ENCODE assay signal across 8 cellular contexts in genomic region chr17:7328009-7328408, GRCh38. TPM values are rescaled to one million over a fixed set of nuclear protein-coding genes. Genes with fewer than 3 reads are reported as not detected.
DNase-seq lines count a peak whose midpoint lies in the region; ATAC-seq and TF ChIP-seq lines count a peak whose summit lies in the region.
"Had no signal": no experiment of that assay in that cellular context is flagged by ENCODE, and none has a peak within 500 bp of the region (broad histone marks: within the 10 kb centered on the region; RNA-seq: fewer than 3 reads in every experiment).

No MANE protein-coding gene starts in this region.

- POLR2A ChIA-PET in PC-9 (lab: Charles Lee; ENCODE audit: unreplicated experiment), result no interaction called here

- H3K9me2 ChIP-seq in GM23248 (ENCODE audit: insufficient read depth) (no peaks in the 10 kb centered on the region), PC-9 (ENCODE audit: insufficient read depth) (no peaks in the 10 kb centered on the region)

- WGBS in GM23248 (ENCODE audit: low coverage in 1 of 2, low lambda C conversion rate in 2 of 2, missing lambda C conversion rate in 2 of 2), 2 experiments, result 56 to 67% methylated on average over 1 of the region's 1 CpG
- 67 to 75% methylated on average over 1 of the region's 1 CpG for WGBS in sigmoid colon, 2 donors
- 63 to 93% (median 87%) methylated on average over 1 of the region's 1 CpG for WGBS in adrenal gland, 4 donors

- DNase-seq in GM23248 (no peak), PC-9 (no peak), epithelial cell of proximal tubule (ENCODE audit: low read depth) (no peak), sigmoid colon (no peak), NCI-H146 (lab: John Stamatoyannopoulos, UW) (no peak), left lobe of liver (ENCODE audit: low spot score) (no peak), adrenal gland (no peak)
- DNase-seq: NCI-H510A treated with DMSO at 0.1 percent for 48 hours had no signal

- BruUV-seq in PC-9 (replicated peaks; lab: Mats Ljungman, UMichigan), result no TSS peak

- peak overlapping the region; percentile 80 for H3K9ac ChIP-seq in GM23248

- H3K4me1 ChIP-seq in GM23248 (ENCODE audit: insufficient read depth) (peaks cover 7% of the 10 kb centered on the region; the same call in 1 of the 2 replicates), PC-9 (replicated peaks; ENCODE audit: insufficient read depth) (peaks cover 16% of the 10 kb centered on the region), sigmoid colon (peaks cover 0 to 28% (median 20%) of the 10 kb centered on the region in 4 donors), adrenal gland (replicated peaks in 1 of 2) (peaks cover 4 to 17% of the 10 kb centered on the region in 2 donors)

- H3K27me3 ChIP-seq in GM23248 (replicated peaks; ENCODE audit: insufficient read depth) (no peaks in the 10 kb centered on the region), PC-9 (ENCODE audit: insufficient read depth, low read depth) (no peaks in the 10 kb centered on the region), sigmoid colon (no peaks in the 10 kb centered on the region), adrenal gland (no peaks in the 10 kb centered on the region)

- no peak for TF ChIP-seq POLR2A in sigmoid colon (IDR thresholded peaks at IDR 0.05)
- TF ChIP-seq POLR2A in adrenal gland (IDR thresholded peaks at IDR 0.05), result no peak

- intact Hi-C loops in PC-9 (cut with micrococcal nuclease; ENCODE audit: unreplicated experiment), result loop anchor here (2.0 kb wide), 1 partner anchor 19 kb away; no protein-coding TSS in a partner anchor
- intact Hi-C loops in sigmoid colon (cut with DNase I), result loop anchor here (2.0 kb wide), 1 partner anchor 233 kb away; the partner anchor contains the start of gene SENP3
- intact Hi-C loops in adrenal gland (cut with DNase I), result no loop called here

- peaks cover 7% of the 10 kb centered on the region; the same call in 1 of the 2 replicates for H3K36me3 ChIP-seq in GM23248 (ENCODE audit: low read depth)
- H3K36me3 ChIP-seq in PC-9 (ENCODE audit: low read depth), result peaks cover 4% of the 10 kb centered on the region; the same call in 1 of the 2 replicates
- peaks cover 6 to 38% (median 18%) of the 10 kb centered on the region in 4 donors for H3K36me3 ChIP-seq in sigmoid colon
- H3K36me3 ChIP-seq in adrenal gland (replicated peaks in 1 of 2), result peaks cover 0 to 30% of the 10 kb centered on the region in 2 donors

- H3K9me3 ChIP-seq in GM23248 (ENCODE audit: low read depth) (no peaks in the 10 kb centered on the region), PC-9 (ENCODE audit: insufficient read depth, low read depth) (no peaks in the 10 kb centered on the region), sigmoid colon (no peaks in the 10 kb centered on the region), adrenal gland (replicated peaks in 1 of 3) (no peaks in the 10 kb centered on the region)

- H3K4me2 ChIP-seq in GM23248 (ENCODE audit: unreplicated experiment) (peak overlapping the region; percentile 88), PC-9 (peak overlapping the region; percentile 96)

- H2AFZ ChIP-seq in GM23248, result no peak overlapping the region
- no peak overlapping the region for H2AFZ ChIP-seq in PC-9

- H4K20me1 ChIP-seq in GM23248 (ENCODE audit: insufficient read depth) (no peaks in the 10 kb centered on the region), PC-9 (ENCODE audit: insufficient read depth) (no peaks in the 10 kb centered on the region)

- H3F3A ChIP-seq in GM23248 (ENCODE audit: insufficient read depth) (no peaks in the 10 kb centered on the region), PC-9 (ENCODE audit: insufficient read depth, low read depth) (peaks cover 12% of the 10 kb centered on the region; the same call in 1 of the 2 replicates)

- CTCF ChIA-PET in PC-9 (lab: Charles Lee), result no interaction called here

- H3K4me3 ChIP-seq in GM23248 (peak overlapping the region; percentile 83), PC-9 (peak overlapping the region; percentile 100), epithelial cell of proximal tubule (ENCODE audit: low read depth, low read length) (peak overlapping the region; percentile 97), sigmoid colon (no peak overlapping the region), adrenal gland (no peak overlapping the region)

- in situ Hi-C loops in GM23248 (cut with MboI), result no loop called here

- ATAC-seq in left lobe of liver, result no peak

- TF ChIP-seq CTCF in PC-9 (conservative IDR thresholded peaks at IDR 0.05), result no peak
- no peak for TF ChIP-seq CTCF in epithelial cell of proximal tubule (conservative IDR thresholded peaks at IDR 0.05; ENCODE audit: low read depth, low read length)
- TF ChIP-seq CTCF in sigmoid colon (IDR thresholded peaks at IDR 0.05), result no peak
- TF ChIP-seq CTCF in adrenal gland (IDR thresholded peaks at IDR 0.05), result no peak

- TF ChIP-seq EP300 in sigmoid colon (IDR thresholded peaks at IDR 0.05), result no peak

- peaks cover 21% of the 10 kb centered on the region for H3K79me2 ChIP-seq in GM23248 (ENCODE audit: insufficient read depth)
- H3K79me2 ChIP-seq in PC-9 (ENCODE audit: low read depth), result peaks cover 25% of the 10 kb centered on the region

- no peak overlapping the region for H3K27ac ChIP-seq in GM23248
- no peak overlapping the region for H3K27ac ChIP-seq in PC-9
- H3K27ac ChIP-seq in sigmoid colon, result peak overlapping the region in 3 of 4 donors; percentile 88 to 94 (median 93)
- no peak overlapping the region for H3K27ac ChIP-seq in adrenal gland

RNA-seq across cellular contexts. Expression of gene NEURL4, which starts 1.1 kb away (rescaled TPM):
- total RNA-seq in GM23248 (2014; rRNA removed; shearing (Covaris generic)), result 12.8 and 20.1 TPM in 2 replicates
- 2.0 and 2.1 TPM in 2 replicates for polyA plus RNA-seq in GM23248 (2016; fragmentation: Nextera tagmentation; extraction: Ambion mirVana)
- total RNA-seq in PC-9 (2021), result 46.5 and 57.9 TPM in 2 replicates
- total RNA-seq in epithelial cell of proximal tubule, result 13.4 and 19.3 TPM in 2 replicates
- total RNA-seq in sigmoid colon, result 10 to 100 TPM; 14.3 to 29.6 (median 17.6) TPM
- polyA plus RNA-seq in sigmoid colon, result 10 to 100 TPM in 1 of 3 donors, 1 to 10 TPM in 2; 6.0 to 31.6 (median 6.0) TPM
- 17.0 TPM for total RNA-seq in left lobe of liver
- 10 to 100 TPM; 10.4 to 46.9 (median 25.9) TPM for total RNA-seq in adrenal gland
- polyA plus RNA-seq in adrenal gland, result 100 to 1,000 TPM in 1 of 3 donors, 10 to 100 TPM in 1, 1 to 10 TPM in 1; 8.7 to 111 (median 45.5) TPM

RNA-seq across cellular contexts. Expression of gene ACAP1, which starts 8.3 kb away (rescaled TPM):
- total RNA-seq in GM23248 (2014; rRNA removed; shearing (Covaris generic)), result 0.89 and 4.4 TPM in 2 replicates
- polyA plus RNA-seq in GM23248 (2016; fragmentation: Nextera tagmentation; extraction: Ambion mirVana), result 15.6 and 15.7 TPM in 2 replicates
- 10.9 and 28.5 TPM in 2 replicates for total RNA-seq in PC-9 (2021)
- 0.81 and 1.4 TPM in 2 replicates for total RNA-seq in epithelial cell of proximal tubule
- total RNA-seq in sigmoid colon, result 1 to 10 TPM; 1.1 to 3.9 (median 2.9) TPM
- 10 to 100 TPM in 1 of 3 donors, 1 to 10 TPM in 2; 1.2 to 55.8 (median 1.4) TPM for polyA plus RNA-seq in sigmoid colon
- total RNA-seq in left lobe of liver, result 3.4 TPM
- 10 to 100 TPM in 4 of 8 donors, 1 to 10 TPM in 4; 2.9 to 54.7 (median 10.8) TPM for total RNA-seq in adrenal gland
- 10 to 100 TPM in 2 of 3 donors, 1 to 10 TPM in 1; 2.1 to 54.1 (median 21.9) TPM for polyA plus RNA-seq in adrenal gland

RNA-seq across cellular contexts. Expression of gene GPS2, which starts 12.8 kb away (rescaled TPM):
- total RNA-seq in GM23248 (2014; rRNA removed; shearing (Covaris generic)), result 50.1 and 81.3 TPM in 2 replicates
- polyA plus RNA-seq in GM23248 (2016; fragmentation: Nextera tagmentation; extraction: Ambion mirVana) (53.8 and 59.4 TPM in 2 replicates), sigmoid colon (100 to 1,000 TPM in 1 of 3 donors, 10 to 100 TPM in 2; 67.9 to 113 (median 77.2) TPM), adrenal gland (100 to 1,000 TPM; 167 to 196 (median 191) TPM)
- total RNA-seq in PC-9 (2021) (43.5 and 61.3 TPM in 2 replicates), epithelial cell of proximal tubule (91.5 and 104 TPM in 2 replicates), sigmoid colon (100 to 1,000 TPM in 1 of 4 donors, 10 to 100 TPM in 3; 82.3 to 114 (median 85.4) TPM), left lobe of liver (21.2 TPM), adrenal gland (100 to 1,000 TPM in 4 of 8 donors, 10 to 100 TPM in 4; 69.1 to 124 (median 101) TPM)

RNA-seq across cellular contexts. Expression of gene EIF5A, which starts 20.6 kb away (rescaled TPM):
- 869 and 956 TPM in 2 replicates for total RNA-seq in GM23248 (2014; rRNA removed; shearing (Covaris generic))
- polyA plus RNA-seq in GM23248 (2016; fragmentation: Nextera tagmentation; extraction: Ambion mirVana) (998 and 1,047 TPM in 2 replicates), sigmoid colon (100 to 1,000 TPM; 315 to 603 (median 403) TPM), adrenal gland (100 to 1,000 TPM; 469 to 594 (median 589) TPM)
- total RNA-seq in PC-9 (2021) (806 and 1,298 TPM in 2 replicates), epithelial cell of proximal tubule (353 and 817 TPM in 2 replicates), sigmoid colon (100 to 1,000 TPM; 104 to 156 (median 125) TPM), left lobe of liver (242 TPM), adrenal gland (100 to 1,000 TPM; 110 to 666 (median 239) TPM)

RNA-seq across cellular contexts. Expression of gene KCTD11, which starts 24.0 kb away (rescaled TPM):
- total RNA-seq in GM23248 (2014; rRNA removed; shearing (Covaris generic)), result 24.9 and 27.2 TPM in 2 replicates
- polyA plus RNA-seq in GM23248 (2016; fragmentation: Nextera tagmentation; extraction: Ambion mirVana) (15.5 and 16.2 TPM in 2 replicates), sigmoid colon (10 to 100 TPM in 1 of 3 donors, 1 to 10 TPM in 2; 6.2 to 11.7 (median 9.0) TPM), adrenal gland (1 to 10 TPM; 5.2 to 10.0 (median 7.1) TPM)
- total RNA-seq in PC-9 (2021) (16.4 and 18.3 TPM in 2 replicates), epithelial cell of proximal tubule (9.8 and 12.3 TPM in 2 replicates), sigmoid colon (1 to 10 TPM; 4.4 to 6.4 (median 5.5) TPM), left lobe of liver (2.6 TPM), adrenal gland (10 to 100 TPM in 5 of 8 donors, 1 to 10 TPM in 3; 6.8 to 13.8 (median 11.6) TPM)

Comparison
In these comparisons a context has a peak if more than half of its experiments do, and no peak if none do; other contexts are left out.
1. H3K27ac ChIP-seq: peak in sigmoid colon (3 of 4); none in GM23248 (single experiment), PC-9 (single experiment) and adrenal gland (0 of 5).
2. H3K4me3 ChIP-seq: peak in GM23248 (single experiment), PC-9 (single experiment) and epithelial cell of proximal tubule (single experiment); none in sigmoid colon (0 of 4) and adrenal gland (0 of 4).
3. intact Hi-C loops: an anchor here in PC-9 (2.0 kb wide) and sigmoid colon (2.0 kb wide); none called in adrenal gland.